1 cellular context compared by ENCODE assay signal in the genomic region with DNA sequence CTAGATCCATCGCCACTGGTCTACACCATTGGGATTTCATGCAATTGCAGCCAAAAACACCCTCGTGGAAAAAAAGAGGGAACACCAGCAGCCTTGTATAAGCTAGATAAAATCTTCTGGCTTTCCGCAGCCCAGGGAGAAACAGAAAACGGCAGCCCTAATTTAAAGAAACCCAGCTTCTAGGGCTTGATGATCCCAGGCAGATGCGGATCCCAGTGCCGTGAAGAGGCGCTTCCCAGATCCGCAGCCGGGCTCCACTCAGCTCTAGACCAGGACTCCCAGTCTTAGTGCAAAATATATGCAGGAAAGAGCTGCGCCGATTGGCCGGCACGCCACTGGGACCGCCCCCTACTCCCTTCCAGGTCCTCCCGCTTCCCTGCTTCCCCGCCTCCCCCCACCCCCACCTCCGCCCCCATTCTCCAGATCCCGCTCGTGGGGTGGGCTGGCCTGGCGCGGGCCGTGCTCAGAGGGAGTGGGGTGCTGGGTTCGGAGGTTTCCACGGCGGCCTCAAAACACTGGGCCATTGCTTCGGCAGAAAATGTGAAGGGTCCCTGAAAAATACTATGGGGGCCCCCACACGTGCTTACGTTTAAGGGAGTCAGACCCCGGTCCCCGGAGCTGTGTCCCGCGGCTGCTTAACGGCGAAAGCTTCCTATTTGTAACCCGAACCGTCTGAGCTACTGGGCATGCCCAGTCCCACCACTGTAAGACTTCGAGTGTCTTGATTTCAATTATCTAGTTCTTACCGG.
TF ChIP-seq lines count a peak whose summit lies in the region.

No MANE protein-coding gene starts in this region.

TF ChIP-seq in HepG2, 621 proteins besides CTCF, POLR2A, EP300 and RAD21 (continued from another document):
- TF ChIP-seq, protein P1, sequence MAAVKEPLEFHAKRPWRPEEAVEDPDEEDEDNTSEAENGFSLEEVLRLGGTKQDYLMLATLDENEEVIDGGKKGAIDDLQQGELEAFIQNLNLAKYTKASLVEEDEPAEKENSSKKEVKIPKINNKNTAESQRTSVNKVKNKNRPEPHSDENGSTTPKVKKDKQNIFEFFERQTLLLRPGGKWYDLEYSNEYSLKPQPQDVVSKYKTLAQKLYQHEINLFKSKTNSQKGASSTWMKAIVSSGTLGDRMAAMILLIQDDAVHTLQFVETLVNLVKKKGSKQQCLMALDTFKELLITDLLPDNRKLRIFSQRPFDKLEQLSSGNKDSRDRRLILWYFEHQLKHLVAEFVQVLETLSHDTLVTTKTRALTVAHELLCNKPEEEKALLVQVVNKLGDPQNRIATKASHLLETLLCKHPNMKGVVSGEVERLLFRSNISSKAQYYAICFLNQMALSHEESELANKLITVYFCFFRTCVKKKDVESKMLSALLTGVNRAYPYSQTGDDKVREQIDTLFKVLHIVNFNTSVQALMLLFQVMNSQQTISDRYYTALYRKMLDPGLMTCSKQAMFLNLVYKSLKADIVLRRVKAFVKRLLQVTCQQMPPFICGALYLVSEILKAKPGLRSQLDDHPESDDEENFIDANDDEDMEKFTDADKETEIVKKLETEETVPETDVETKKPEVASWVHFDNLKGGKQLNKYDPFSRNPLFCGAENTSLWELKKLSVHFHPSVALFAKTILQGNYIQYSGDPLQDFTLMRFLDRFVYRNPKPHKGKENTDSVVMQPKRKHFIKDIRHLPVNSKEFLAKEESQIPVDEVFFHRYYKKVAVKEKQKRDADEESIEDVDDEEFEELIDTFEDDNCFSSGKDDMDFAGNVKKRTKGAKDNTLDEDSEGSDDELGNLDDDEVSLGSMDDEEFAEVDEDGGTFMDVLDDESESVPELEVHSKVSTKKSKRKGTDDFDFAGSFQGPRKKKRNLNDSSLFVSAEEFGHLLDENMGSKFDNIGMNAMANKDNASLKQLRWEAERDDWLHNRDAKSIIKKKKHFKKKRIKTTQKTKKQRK (IDR thresholded peaks at IDR 0.05; ENCODE audit: low read length): no peak
- TF ChIP-seq SIX1 (CRISPR knock-in tag; IDR thresholded peaks at IDR 0.05; ENCODE audit: borderline replicate concordance) (0 out of 2 replicates have a peak, but pooled peaks have one; percentile 34), ERF (CRISPR knock-in tag; IDR thresholded peaks at IDR 0.05) (peak; percentile 31; the same call in 1 of the 2 replicates), KLF16 (CRISPR knock-in tag; IDR thresholded peaks at IDR 0.05) (0 out of 4 replicates have a peak, but pooled peaks of 1 of the 2 experiments have one; percentile 17), TCF7 (IDR thresholded peaks at IDR 0.05; ENCODE audit: low read depth) (no peak), POLR2G (IDR thresholded peaks at IDR 0.05; ENCODE audit: low read depth, low read length) (peak; percentile 95), NFYC (CRISPR knock-in tag; IDR thresholded peaks at IDR 0.05) (peak; percentile 41; the same call in 1 of the 2 replicates), ZFX (CRISPR knock-in tag; IDR thresholded peaks at IDR 0.05; ENCODE audit: low read depth) (peak; percentile 55), ZNF772 (CRISPR knock-in tag; IDR thresholded peaks at IDR 0.05) (no peak), RBFOX2 (IDR thresholded peaks at IDR 0.05; ENCODE audit: low read depth, low read length) (peak; percentile 76)
- TF ChIP-seq, protein P2, sequence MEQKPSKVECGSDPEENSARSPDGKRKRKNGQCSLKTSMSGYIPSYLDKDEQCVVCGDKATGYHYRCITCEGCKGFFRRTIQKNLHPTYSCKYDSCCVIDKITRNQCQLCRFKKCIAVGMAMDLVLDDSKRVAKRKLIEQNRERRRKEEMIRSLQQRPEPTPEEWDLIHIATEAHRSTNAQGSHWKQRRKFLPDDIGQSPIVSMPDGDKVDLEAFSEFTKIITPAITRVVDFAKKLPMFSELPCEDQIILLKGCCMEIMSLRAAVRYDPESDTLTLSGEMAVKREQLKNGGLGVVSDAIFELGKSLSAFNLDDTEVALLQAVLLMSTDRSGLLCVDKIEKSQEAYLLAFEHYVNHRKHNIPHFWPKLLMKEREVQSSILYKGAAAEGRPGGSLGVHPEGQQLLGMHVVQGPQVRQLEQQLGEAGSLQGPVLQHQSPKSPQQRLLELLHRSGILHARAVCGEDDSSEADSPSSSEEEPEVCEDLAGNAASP (CRISPR knock-in tag; IDR thresholded peaks at IDR 0.05; ENCODE audit: borderline replicate concordance): peak; percentile 26; the same call in 1 of the 2 replicates
- TF ChIP-seq, protein P3, sequence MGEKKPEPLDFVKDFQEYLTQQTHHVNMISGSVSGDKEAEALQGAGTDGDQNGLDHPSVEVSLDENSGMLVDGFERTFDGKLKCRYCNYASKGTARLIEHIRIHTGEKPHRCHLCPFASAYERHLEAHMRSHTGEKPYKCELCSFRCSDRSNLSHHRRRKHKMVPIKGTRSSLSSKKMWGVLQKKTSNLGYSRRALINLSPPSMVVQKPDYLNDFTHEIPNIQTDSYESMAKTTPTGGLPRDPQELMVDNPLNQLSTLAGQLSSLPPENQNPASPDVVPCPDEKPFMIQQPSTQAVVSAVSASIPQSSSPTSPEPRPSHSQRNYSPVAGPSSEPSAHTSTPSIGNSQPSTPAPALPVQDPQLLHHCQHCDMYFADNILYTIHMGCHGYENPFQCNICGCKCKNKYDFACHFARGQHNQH (CRISPR knock-in tag; IDR thresholded peaks at IDR 0.05): peak; percentile 18; the same call in 1 of the 2 replicates
